ENCODE assay signal across 19 cellular contexts in genomic region chr10:104734408-104734807, GRCh38.
"Had no signal": no experiment of that assay in that cellular context is flagged by ENCODE, and none has a peak within 500 bp of the region (broad histone marks: within the 10 kb centered on the region; RNA-seq: fewer than 3 reads in every experiment).

No MANE protein-coding gene starts in this region.

- H3K36me3 ChIP-seq: brain microvascular endothelial cell, heart right ventricle, lower lobe of right lung, transverse colon had no signal

- H3K4me1 ChIP-seq: lower lobe of right lung had no signal

- H3K4me3 Mint-ChIP-seq: activated naive CD4-positive, alpha-beta T cell treated with anti-CD3 and anti-CD28 coated beads, Interleukin-2, amount 50 U/mL, for 24 hours; endodermal cell; natural killer cell; stimulated activated naive B cell treated with anti-CD40 and anti-IgM and Interleukin-4, amounts not matched to agents 10 μg/mL and 1 μg/mL and 100 μg/mL, for 72 hours; T-cell had no signal

- H3K27me3 ChIP-seq: brain microvascular endothelial cell, transverse colon had no signal

- H3K4me1 Mint-ChIP-seq: activated naive CD4-positive, alpha-beta T cell treated with anti-CD3 and anti-CD28 coated beads, Interleukin-2, amount 50 U/mL, for 24 hours; natural killer cell; stimulated activated naive B cell treated with anti-CD40 and anti-IgM and Interleukin-4, amounts not matched to agents 10 μg/mL and 1 μg/mL and 100 μg/mL, for 72 hours; T-cell had no signal

- FAIRE-seq: kidney, TTC549 had no signal

- DNase-seq: activated gamma-delta T cell treated with Interleukin-2 at 50 U/mL for 16 hours; activated T-cell treated with anti-CD3 and anti-CD28 coated beads, Interleukin-2, amount 50 U/mL, for 1 hour; aorta; brain microvascular endothelial cell; kidney; natural killer cell; stimulated activated CD4-positive, alpha-beta T cell treated with anti-CD3 and anti-CD28 coated beads, Interleukin-15, amount 100 ng/mL, for 24 hours; stimulated activated CD8-positive, alpha-beta memory T cell treated with anti-CD3 and anti-CD28 coated beads, Interleukin-4, amount 100 ng/mL, for 48 hours; stimulated activated naive B cell treated with anti-CD40 and anti-IgM and Interleukin-4, amounts not matched to agents 10 μg/mL and 1 μg/mL and 100 μg/mL, for 72 hours; T-cell; transverse colon had no signal

- H3K27ac ChIP-seq: brain microvascular endothelial cell, coronary artery, epithelial cell of prostate, heart right ventricle, lower lobe of right lung, transverse colon had no signal

- H3K36me3 Mint-ChIP-seq: activated naive CD4-positive, alpha-beta T cell treated with anti-CD3 and anti-CD28 coated beads, Interleukin-2, amount 50 U/mL, for 24 hours; natural killer cell; stimulated activated naive B cell treated with anti-CD40 and anti-IgM and Interleukin-4, amounts not matched to agents 10 μg/mL and 1 μg/mL and 100 μg/mL, for 72 hours; T-cell had no signal

- H3K27ac Mint-ChIP-seq: activated naive CD4-positive, alpha-beta T cell treated with anti-CD3 and anti-CD28 coated beads, Interleukin-2, amount 50 U/mL, for 24 hours; endodermal cell; natural killer cell; stimulated activated naive B cell treated with anti-CD40 and anti-IgM and Interleukin-4, amounts not matched to agents 10 μg/mL and 1 μg/mL and 100 μg/mL, for 72 hours; T-cell had no signal

- H3K9me3 ChIP-seq: heart right ventricle, lower lobe of right lung, transverse colon had no signal

- H3K4me3 ChIP-seq: coronary artery, heart right ventricle, lower lobe of right lung, smooth muscle cell, transverse colon had no signal

- H3K9me3 Mint-ChIP-seq: activated naive CD4-positive, alpha-beta T cell treated with anti-CD3 and anti-CD28 coated beads, Interleukin-2, amount 50 U/mL, for 24 hours; endodermal cell; natural killer cell; T-cell had no signal
